Comparison of ENCODE assay signal across 14 cellular contexts in genomic region chr2:95024306-95024880, GRCh38. TPM values are rescaled to one million over a fixed set of nuclear protein-coding genes. Genes with fewer than 3 reads are reported as not detected.
A peak's percentile ranks its signal among the peaks of the same experiment; 100 is the strongest.
DNase-seq lines count a peak whose midpoint lies in the region; ATAC-seq, FAIRE-seq and TF ChIP-seq lines count a peak whose summit lies in the region.
"Had no signal": no experiment of that assay in that cellular context is flagged by ENCODE, and none has a peak within 500 bp of the region (broad histone marks: within the 10 kb centered on the region; RNA-seq: fewer than 3 reads in every experiment).

No MANE protein-coding gene starts in this region.

- H3K27me3 ChIP-seq in stomach, result peaks cover 0 to 80% (median 47%) of the 10 kb centered on the region in 3 donors

- POLR2A ChIA-PET in activated CD8-positive, alpha-beta T cell treated with anti-CD3 and anti-CD28 coated beads for 36 hours (lab: Charles Lee), result interaction anchor here (1.1 to 6.7 kb wide), 6 partner anchors 9 to 141 kb away, joined by 3 to 104 read pairs (median 6); partner anchors contain the start of gene ZNF2

- H3K4me1 Mint-ChIP-seq in activated T-cell treated with anti-CD3 and anti-CD28 coated beads, Interleukin-2, amount 50 U/mL, for 24 hours (ENCODE audit: low read depth), result peaks cover 65% of the 10 kb centered on the region
- peaks cover 55% of the 10 kb centered on the region for H3K4me1 Mint-ChIP-seq in activated CD8-positive, alpha-beta T cell treated with anti-CD3 and anti-CD28 coated beads for 36 hours (ENCODE audit: low read depth)

- peak overlapping the region; percentile 55 for H3K27ac Mint-ChIP-seq in activated T-cell treated with anti-CD3 and anti-CD28 coated beads, Interleukin-2, amount 50 U/mL, for 24 hours
- peak overlapping the region; percentile 70 for H3K27ac Mint-ChIP-seq in activated CD8-positive, alpha-beta T cell treated with anti-CD3 and anti-CD28 coated beads for 36 hours

- TF ChIP-seq POLR2A in stomach (IDR thresholded peaks at IDR 0.05), result no peak

- no peak for FAIRE-seq in kidney (lab: Jason Lieb, UNC)
- FAIRE-seq: GM12878 had no signal

- no peak for TF ChIP-seq EP300 in stomach (IDR thresholded peaks at IDR 0.05)

- ATAC-seq in activated CD8-positive, alpha-beta T cell treated with anti-CD3 and anti-CD28 coated beads for 36 hours, result no peak
- ATAC-seq in HG03565 (IDR thresholded peaks at IDR 0.05; ENCODE audit: unreplicated experiment) (no peak), GM18502 (IDR thresholded peaks at IDR 0.05; ENCODE audit: poor library complexity, unreplicated experiment) (no peak)
- ATAC-seq: GM12878 had no signal

- H3K4me1 ChIP-seq in kidney (ENCODE audit: control insufficient read depth in 1 of 2, insufficient read depth in 1 of 2, low read depth in 1 of 2, low read length in 2 of 2) (peaks cover 9 to 35% of the 10 kb centered on the region in 2 donors), stomach (peaks cover 13 to 46% (median 22%) of the 10 kb centered on the region in 4 donors)

- TF ChIP-seq CTCF in activated CD8-positive, alpha-beta T cell treated with anti-CD3 and anti-CD28 coated beads for 36 hours (IDR thresholded peaks at IDR 0.05), result no peak
- TF ChIP-seq CTCF in kidney (IDR thresholded peaks at IDR 0.05; ENCODE audit: borderline replicate concordance, extremely low read depth, insufficient read depth), result no peak
- no peak for TF ChIP-seq CTCF in stomach (IDR thresholded peaks at IDR 0.05)

- CTCF ChIA-PET in activated CD8-positive, alpha-beta T cell treated with anti-CD3 and anti-CD28 coated beads for 36 hours (lab: Charles Lee), result interaction anchor here (1.0 to 9.7 kb wide), 13 partner anchors 10 to 97 kb away, joined by 3 to 375 read pairs (median 14); partner anchors contain the start of gene MRPS5

- H3K9me3 Mint-ChIP-seq in activated T-cell treated with anti-CD3 and anti-CD28 coated beads, Interleukin-2, amount 50 U/mL, for 24 hours, result no peaks in the 10 kb centered on the region
- no peaks in the 10 kb centered on the region for H3K9me3 Mint-ChIP-seq in activated CD8-positive, alpha-beta T cell treated with anti-CD3 and anti-CD28 coated beads for 36 hours

- H3K36me3 ChIP-seq in kidney (ENCODE audit: control insufficient read depth in 1 of 2, insufficient read depth in 2 of 2, low read length in 2 of 2) (peaks cover 0 to 2% of the 10 kb centered on the region in 2 donors), stomach (no peaks in the 10 kb centered on the region)

- H3K27me3 Mint-ChIP-seq in activated T-cell treated with anti-CD3 and anti-CD28 coated beads, Interleukin-2, amount 50 U/mL, for 24 hours, result no peaks in the 10 kb centered on the region
- no peaks in the 10 kb centered on the region for H3K27me3 Mint-ChIP-seq in activated CD8-positive, alpha-beta T cell treated with anti-CD3 and anti-CD28 coated beads for 36 hours

- H3K9ac ChIP-seq in kidney (ENCODE audit: low read length in 2 of 2), result peak overlapping the region in 1 of 2 donors; percentile 71

- H3K36me3 Mint-ChIP-seq in activated T-cell treated with anti-CD3 and anti-CD28 coated beads, Interleukin-2, amount 50 U/mL, for 24 hours (ENCODE audit: low read depth), result peaks cover 5% of the 10 kb centered on the region
- H3K36me3 Mint-ChIP-seq in activated CD8-positive, alpha-beta T cell treated with anti-CD3 and anti-CD28 coated beads for 36 hours (ENCODE audit: low read depth), result peaks cover 10% of the 10 kb centered on the region

- DNase-seq in activated T-cell treated with anti-CD3 and anti-CD28 coated beads, Interleukin-2, amount 50 U/mL, for 24 hours, result no peak
- DNase-seq in activated T-cell treated with anti-CD3 and anti-CD28 coated beads, Interleukin-2, amount 50 U/mL, for 48 hours, result no peak
- DNase-seq in activated CD8-positive, alpha-beta T cell treated with anti-CD3 and anti-CD28 coated beads for 36 hours, result no peak
- DNase-seq in kidney (no peak), stomach (no peak), AG08396 (ENCODE audit: low spot score) (no peak)
- DNase-seq: NCI-H2171 treated with DMSO at 0.1 percent for 48 hours, SHP77 treated with DMSO at 0.1 percent for 48 hours had no signal

- H3K4me3 ChIP-seq in kidney (ENCODE audit: low read length in 2 of 2) (peak overlapping the region in 1 of 2 donors; percentile 45), stomach (peak overlapping the region in 3 of 4 donors; percentile 40 to 54 (median 48))
- H3K4me3 ChIP-seq: lung, smooth muscle cell had no signal

- intact Hi-C loops in activated CD8-positive, alpha-beta T cell treated with anti-CD3 and anti-CD28 coated beads for 36 hours (cut with micrococcal nuclease), result no loop called here
- intact Hi-C loops in kidney (cut with DNase I) (no loop called here), stomach (cut with DNase I; ENCODE audit: low total_unique reads) (no loop called here)

- 50 to 77% (median 68%) methylated on average over 10 to 11 of the region's 11 CpGs for WGBS in stomach, 5 donors

- peak overlapping the region; percentile 70 for H3K4me3 Mint-ChIP-seq in activated T-cell treated with anti-CD3 and anti-CD28 coated beads, Interleukin-2, amount 50 U/mL, for 24 hours
- H3K4me3 Mint-ChIP-seq in activated CD8-positive, alpha-beta T cell treated with anti-CD3 and anti-CD28 coated beads for 36 hours, result peak overlapping the region; percentile 77

- no peaks in the 10 kb centered on the region for H3K9me3 ChIP-seq in kidney (ENCODE audit: control insufficient read depth in 1 of 2, low read length in 2 of 2)
- H3K9me3 ChIP-seq in stomach, result no peaks in the 10 kb centered on the region

- H3K27ac ChIP-seq in kidney (ENCODE audit: low read depth in 2 of 2, low read length in 2 of 2) (peak overlapping the region; percentile 79 to 92), stomach (peak overlapping the region in 1 of 5 donors; percentile 24)
- H3K27ac ChIP-seq: C4-2B had no signal

RNA-seq across cellular contexts. Expression of gene MAL, which starts 1.1 kb away (rescaled TPM):
- 10 to 100 TPM; 54.0 to 59.2 TPM for total RNA-seq in activated CD8-positive, alpha-beta T cell treated with anti-CD3 and anti-CD28 coated beads for 36 hours
- total RNA-seq in kidney (477 TPM), stomach (10 to 100 TPM in 3 of 5 donors, 1 to 10 TPM in 2; 3.2 to 95.5 (median 15.8) TPM)
- polyA plus RNA-seq in kidney (ENCODE audit: insufficient read depth, low read depth, low replicate concordance) (1,006 TPM), stomach (100 to 1,000 TPM in 1 of 3 donors, 10 to 100 TPM in 2; 14.8 to 198 (median 67.2) TPM)
- total RNA-seq: smooth muscle cell had no signal
- polyA plus RNA-seq: smooth muscle cell had no signal
